Comparison of ENCODE assay signal across 2 cellular contexts in genomic region chr10:21523557-21524008, GRCh38.
TF ChIP-seq lines count a peak whose summit lies in the region.

No MANE protein-coding gene starts in this region.

TF ChIP-seq in GM23338, 12 proteins besides CTCF, POLR2A, EP300 and RAD21 (continued from another document):
- TF ChIP-seq, protein P1, sequence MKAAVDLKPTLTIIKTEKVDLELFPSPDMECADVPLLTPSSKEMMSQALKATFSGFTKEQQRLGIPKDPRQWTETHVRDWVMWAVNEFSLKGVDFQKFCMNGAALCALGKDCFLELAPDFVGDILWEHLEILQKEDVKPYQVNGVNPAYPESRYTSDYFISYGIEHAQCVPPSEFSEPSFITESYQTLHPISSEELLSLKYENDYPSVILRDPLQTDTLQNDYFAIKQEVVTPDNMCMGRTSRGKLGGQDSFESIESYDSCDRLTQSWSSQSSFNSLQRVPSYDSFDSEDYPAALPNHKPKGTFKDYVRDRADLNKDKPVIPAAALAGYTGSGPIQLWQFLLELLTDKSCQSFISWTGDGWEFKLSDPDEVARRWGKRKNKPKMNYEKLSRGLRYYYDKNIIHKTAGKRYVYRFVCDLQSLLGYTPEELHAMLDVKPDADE (IDR thresholded peaks at IDR 0.05): no peak
- no peak for TF ChIP-seq EZH2 (IDR thresholded peaks at IDR 0.05; ENCODE audit: low read depth, unreplicated experiment)
- no peak for TF ChIP-seq STAT1 (IDR thresholded peaks at IDR 0.05; ENCODE audit: unreplicated experiment)
- TF ChIP-seq EZH2phosphoT487 (IDR thresholded peaks at IDR 0.05; ENCODE audit: unreplicated experiment): no peak
- no peak for TF ChIP-seq REST (IDR thresholded peaks at IDR 0.05; ENCODE audit: unreplicated experiment)

TF ChIP-seq in endothelial cell of umbilical vein, 7 proteins besides CTCF, POLR2A, EP300 and RAD21 (continued from another document):
- no peak for TF ChIP-seq GATA2 (IDR thresholded peaks at IDR 0.05; ENCODE audit: insufficient read depth, insufficient read length, low read depth, low read length)
- TF ChIP-seq MYC (IDR thresholded peaks at IDR 0.05; ENCODE audit: low read depth, low read length): no peak
- TF ChIP-seq EZH2 (IDR thresholded peaks at IDR 0.05; ENCODE audit: borderline replicate concordance, low read depth, low read length, severe bottlenecking): no peak
- no peak for TF ChIP-seq POLR2AphosphoS5 (IDR thresholded peaks at IDR 0.05; ENCODE audit: insufficient read depth, low read depth, low read length)
- TF ChIP-seq, protein P2, sequence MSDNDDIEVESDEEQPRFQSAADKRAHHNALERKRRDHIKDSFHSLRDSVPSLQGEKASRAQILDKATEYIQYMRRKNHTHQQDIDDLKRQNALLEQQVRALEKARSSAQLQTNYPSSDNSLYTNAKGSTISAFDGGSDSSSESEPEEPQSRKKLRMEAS (IDR thresholded peaks at IDR 0.05; ENCODE audit: insufficient read depth, insufficient read length): no peak
- no peak for TF ChIP-seq FOS (IDR thresholded peaks at IDR 0.05; ENCODE audit: borderline replicate concordance, insufficient read depth, low read length)
